ENCODE assay signal across 22 cellular contexts in the genomic region with DNA sequence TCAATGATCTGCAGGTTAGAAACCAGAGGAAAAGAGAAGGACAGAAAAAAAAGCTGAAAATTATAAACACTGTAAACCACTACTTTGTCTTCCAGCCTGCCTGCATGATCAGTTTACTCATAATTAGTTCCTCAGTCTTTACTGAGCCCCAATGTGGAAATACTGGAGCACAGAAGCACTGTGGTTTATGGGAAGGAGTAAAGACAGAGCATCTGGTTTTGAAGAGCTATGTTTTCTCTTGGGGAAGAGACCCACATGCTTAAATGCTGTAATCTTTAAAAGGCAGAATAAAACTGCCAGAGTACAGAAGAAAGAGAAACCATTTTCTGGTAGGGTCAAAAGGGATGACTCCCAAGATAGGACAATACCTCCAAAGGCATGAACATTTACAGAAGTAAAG.
"Had no signal": no experiment of that assay in that cellular context is flagged by ENCODE, and none has a peak within 500 bp of the region (broad histone marks: within the 10 kb centered on the region; RNA-seq: fewer than 3 reads in every experiment).

No MANE protein-coding gene starts in this region.

- H3K9me3 ChIP-seq: breast epithelium, esophagus muscularis mucosa, thyroid gland, upper lobe of right lung had no signal

- H3K27ac ChIP-seq: breast epithelium, esophagus muscularis mucosa, thyroid gland, upper lobe of right lung had no signal

- H3K36me3 ChIP-seq: breast epithelium, thyroid gland, upper lobe of right lung had no signal

- H3K27me3 ChIP-seq: breast epithelium, esophagus muscularis mucosa, thyroid gland, upper lobe of right lung had no signal

- ATAC-seq: left lobe of liver; naive thymus-derived CD4-positive, alpha-beta T cell; stimulated activated naive CD8-positive, alpha-beta T cell treated with anti-CD3 and anti-CD28 coated beads, Interleukin-15, Interleukin-2, amounts not matched to agents 100 U/mL and 50 U/mL, for 24 hours; T-helper 17 cell; upper lobe of right lung had no signal

- H3K4me1 ChIP-seq: breast epithelium, esophagus muscularis mucosa, thyroid gland, upper lobe of right lung had no signal

- DNase-seq: activated CD4-positive, alpha-beta memory T cell treated with anti-CD3 and anti-CD28 coated beads for 36 hours; activated CD4-positive, alpha-beta T cell treated with anti-CD3 and anti-CD28 coated beads for 4 hours; activated CD4-positive, CD25-positive, alpha-beta regulatory T cell; activated naive CD4-positive, alpha-beta T cell treated with Interleukin-2 at 50 U/mL for 16 hours; activated naive CD8-positive, alpha-beta T cell treated with anti-CD3 and anti-CD28 coated beads for 36 hours; activated T-cell treated with anti-CD3 and anti-CD28 coated beads, Interleukin-2, amount 50 U/mL, for 48 hours; effector memory CD4-positive, alpha-beta T cell; foreskin fibroblast; immature natural killer cell; naive thymus-derived CD4-positive, alpha-beta T cell; retina; stimulated activated CD4-positive, alpha-beta T cell treated with anti-CD3 and anti-CD28 coated beads, Interleukin-12 subunit alpha, Interleukin-12 subunit beta, amount 100 ng/mL, for 4 hours; stimulated activated CD4-positive, alpha-beta T cell treated with anti-CD3 and anti-CD28 coated beads, Interleukin-4, amount 100 ng/mL, for 4 hours; stimulated activated naive CD8-positive, alpha-beta T cell treated with anti-CD3 and anti-CD28 coated beads, Interleukin-15, Interleukin-2, amounts not matched to agents 100 U/mL and 50 U/mL, for 24 hours; substantia nigra; T-helper 17 cell; thyroid gland; upper lobe of right lung had no signal

- H3K4me3 ChIP-seq: breast epithelium, esophagus muscularis mucosa, lung, thyroid gland, upper lobe of right lung had no signal
